ENCODE assay signal across 14 cellular contexts in genomic region chr18:46718501-46719341, GRCh38. TPM values are rescaled to one million over a fixed set of nuclear protein-coding genes. Genes with fewer than 3 reads are reported as not detected.
DNase-seq lines count a peak whose midpoint lies in the region; ATAC-seq and TF ChIP-seq lines count a peak whose summit lies in the region.
"Had no signal": no experiment of that assay in that cellular context is flagged by ENCODE, and none has a peak within 500 bp of the region (broad histone marks: within the 10 kb centered on the region; RNA-seq: fewer than 3 reads in every experiment).

No MANE protein-coding gene starts in this region.

- TF ChIP-seq CTCF in choroid plexus epithelial cell (conservative IDR thresholded peaks at IDR 0.05; ENCODE audit: low read depth, low read length) (no peak), esophagus muscularis mucosa (IDR thresholded peaks at IDR 0.05) (no peak)

- intact Hi-C loops in esophagus muscularis mucosa (cut with DNase I) = no loop called here

- no peak for ATAC-seq in GM19455 (IDR thresholded peaks at IDR 0.05; ENCODE audit: unreplicated experiment)

- H3K4me3 ChIP-seq in choroid plexus epithelial cell (ENCODE audit: low read depth, low read length) (no peak overlapping the region), esophagus muscularis mucosa (no peak overlapping the region)

- H3K9me3 ChIP-seq in esophagus muscularis mucosa = no peaks in the 10 kb centered on the region
- H3K9me3 ChIP-seq: Caco-2 had no signal

- H3K27ac ChIP-seq in esophagus muscularis mucosa (replicated peaks in 1 of 4) = no peak overlapping the region

- peaks cover 6 to 16% (median 11%) of the 10 kb centered on the region in 4 donors for H3K4me1 ChIP-seq in esophagus muscularis mucosa
- H3K4me1 ChIP-seq: Caco-2 had no signal

- no peak for TF ChIP-seq POLR2A in esophagus muscularis mucosa (IDR thresholded peaks at IDR 0.05; ENCODE audit: low read depth)

- H3K36me3 ChIP-seq in esophagus muscularis mucosa = no peaks in the 10 kb centered on the region

- TF ChIP-seq EP300 in esophagus muscularis mucosa (IDR thresholded peaks at IDR 0.05) = no peak

- 27% methylated on average over 10 of the region's 10 CpGs for WGBS in esophagus muscularis mucosa

- no peaks in the 10 kb centered on the region for H3K27me3 ChIP-seq in esophagus muscularis mucosa

- DNase-seq in AG20443 (ENCODE audit: low spot score) (peak; percentile 65), LoVo (ENCODE audit: low spot score) (peak; percentile 34), choroid plexus epithelial cell (ENCODE audit: low read depth) (peak; percentile 5), myocyte (ENCODE audit: low read depth) (peak; percentile 60), NCI-H1436 treated with DMSO at 0.1 percent for 48 hours (lab: John Stamatoyannopoulos, UW) (no peak), esophagus muscularis mucosa (ENCODE audit: extremely low spot score) (no peak), GOT3 (lab: John Stamatoyannopoulos, UW) (no peak)
- DNase-seq: activated CD4-positive, alpha-beta T cell treated with anti-CD3 and anti-CD28 coated beads for 4 hours; activated naive CD8-positive, alpha-beta T cell treated with anti-CD3 and anti-CD28 coated beads for 36 hours; Caco-2; erythroblast; NCI-H1417; stimulated activated CD4-positive, alpha-beta T cell treated with anti-CD3 and anti-CD28 coated beads, Interleukin-15, amount 100 ng/mL, for 24 hours had no signal

RNA-seq across cellular contexts. Expression of gene ST8SIA5, which starts 38.1 kb away (rescaled TPM):
- total RNA-seq in myocyte = 3.0 and 3.6 TPM in 2 replicates
- polyA plus RNA-seq in myocyte (2012) = 1.7 TPM
- total RNA-seq in esophagus muscularis mucosa = under 1 TPM in 2 of 4 donors, not detected in 2; 0.06 to 0.26 TPM
- total RNA-seq: activated naive CD8-positive, alpha-beta T cell treated with anti-CD3 and anti-CD28 coated beads for 36 hours; Caco-2 had no signal

Comparison
In these comparisons a context has a peak if more than half of its experiments do, and no peak if none do; other contexts are left out.
1. DNase-seq: peak in AG20443 (single experiment), LoVo (single experiment), choroid plexus epithelial cell (single experiment) and myocyte (single experiment); none in NCI-H1436 treated with DMSO at 0.1 percent for 48 hours (single experiment), esophagus muscularis mucosa (single experiment) and GOT3 (single experiment).